In genomic region chr6:40587240-40588069, GRCh38 we compare ENCODE assay signal across 8 cellular contexts. TPM values are rescaled to one million over a fixed set of nuclear protein-coding genes. Genes with fewer than 3 reads are reported as not detected.
DNase-seq lines count a peak whose midpoint lies in the region; ATAC-seq and TF ChIP-seq lines count a peak whose summit lies in the region.

TSS of gene LRFN2 (minus strand) at chr6:40587364.

- intact Hi-C loops in lower leg skin (cut with DNase I; ENCODE audit: low total_unique reads): loop anchor here (5.0 kb wide), 1 partner anchor 260 kb away; no protein-coding TSS in a partner anchor

- ATAC-seq in HG02642 (IDR thresholded peaks at IDR 0.05; ENCODE audit: poor library complexity, unreplicated experiment) (peak; percentile 91), GM18861 (IDR thresholded peaks at IDR 0.05; ENCODE audit: unreplicated experiment) (no peak)

- TF ChIP-seq CTCF in lower leg skin (IDR thresholded peaks at IDR 0.05): no peak

- no peak for TF ChIP-seq POLR2A in lower leg skin (IDR thresholded peaks at IDR 0.05)

- DNase-seq in ELR (ENCODE audit: low read depth) (peak; percentile 74), NCI-H2081 treated with DMSO at 0.1 percent for 48 hours (lab: John Stamatoyannopoulos, UW) (peak; percentile 13), dermis microvascular lymphatic vessel endothelial cell (ENCODE audit: low read depth in 2 of 2) (peak; percentile 33 to 73), lower leg skin (ENCODE audit: low spot score in 2 of 2) (peak; percentile 24 to 93)
- DNase-seq in activated CD4-positive, alpha-beta T cell treated with anti-CD3 and anti-CD28 coated beads, Interleukin-2, amount 50 U/mL, for 24 hours (ENCODE audit: low read depth in 1 of 2, low spot score in 1 of 2): peak; percentile 33 to 50
- peak; percentile 52 to 69 for DNase-seq in stimulated activated CD4-positive, alpha-beta T cell treated with anti-CD3 and anti-CD28 coated beads, Interleukin-4, amount 100 ng/mL, for 4 hours

- H3K4me3 ChIP-seq in lower leg skin (ENCODE audit: low read depth, poor library complexity, severe bottlenecking): peak within 1 kb of the TSS; percentile 15

- 1% methylated on average over 38 to 50 of the region's 89 CpGs for WGBS in lower leg skin, 2 donors

RNA-seq across cellular contexts. Expression of gene LRFN2, which starts in this region (rescaled TPM):
- not detected in 2 replicates for total RNA-seq in dermis microvascular lymphatic vessel endothelial cell
- total RNA-seq in lower leg skin: under 1 TPM in 1 of 4 donors, not detected in 3; 0.10 TPM

Comparison
In these comparisons a context has a peak if more than half of its experiments do, and no peak if none do; other contexts are left out.
1. Peak in DNase-seq in dermis microvascular lymphatic vessel endothelial cell; RNA of the gene not detected or under 1 TPM.
2. Peak in DNase-seq and H3K4me3 ChIP-seq in lower leg skin; RNA of the gene not detected or under 1 TPM.
3. DNase-seq: peak in every context shown above with its lines; median percentile 74 in ELR; 60 in stimulated activated CD4-positive, alpha-beta T cell treated with anti-CD3 and anti-CD28 coated beads, Interleukin-4, amount 100 ng/mL, for 4 hours; 58 in lower leg skin; 53 in dermis microvascular lymphatic vessel endothelial cell; 42 in activated CD4-positive, alpha-beta T cell treated with anti-CD3 and anti-CD28 coated beads, Interleukin-2, amount 50 U/mL, for 24 hours; 13 in NCI-H2081 treated with DMSO at 0.1 percent for 48 hours.